ENCODE assay signal across 9 cellular contexts in the genomic region with DNA sequence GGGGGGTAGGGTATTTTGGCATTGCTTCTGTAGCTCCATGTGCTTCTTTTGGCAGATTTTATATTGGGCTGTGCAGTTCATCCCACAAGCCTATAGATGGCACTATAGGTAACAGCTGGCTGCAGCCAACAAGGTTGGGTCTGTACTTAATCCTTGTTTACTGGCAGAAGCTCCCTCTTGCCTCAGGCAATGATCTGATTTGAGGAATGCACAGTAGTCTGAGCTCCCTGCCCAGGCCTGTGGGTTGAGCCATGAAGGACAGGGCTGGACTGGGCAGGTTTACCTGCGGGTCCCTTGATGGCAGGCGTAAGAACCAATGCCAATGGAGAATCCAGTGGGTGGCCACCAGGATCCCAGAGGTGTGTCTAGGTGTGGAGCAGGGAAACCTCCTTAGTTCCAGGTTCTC. TPM values are rescaled to one million over a fixed set of nuclear protein-coding genes. Genes with fewer than 3 reads are reported as not detected.
DNase-seq lines count a peak whose midpoint lies in the region; ATAC-seq lines count a peak whose summit lies in the region.
"Had no signal": no experiment of that assay in that cellular context is flagged by ENCODE, and none has a peak within 500 bp of the region (broad histone marks: within the 10 kb centered on the region; RNA-seq: fewer than 3 reads in every experiment).

No MANE protein-coding gene starts in this region.

- DNase-seq in NCI-H2171 treated with DMSO at 0.1 percent for 48 hours (lab: John Stamatoyannopoulos, UW): peak; percentile 54
- no peak for DNase-seq in NCI-H2171 (lab: John Stamatoyannopoulos, UW)
- peak; percentile 73 for DNase-seq in GM23248
- DNase-seq in NCI-H69 (lab: John Stamatoyannopoulos, UW): peak; percentile 67
- DNase-seq in astrocyte of the hippocampus (ENCODE audit: low read depth, low spot score): peak; percentile 35
- DNase-seq in left colon: no peak

- ATAC-seq in left colon (peak; percentile 37), HG02884 (IDR thresholded peaks at IDR 0.05; ENCODE audit: unreplicated experiment) (no peak), HG03045 (IDR thresholded peaks at IDR 0.05; ENCODE audit: unreplicated experiment) (no peak)

- H3K4me2 ChIP-seq in GM23248 (ENCODE audit: unreplicated experiment): no peak overlapping the region

- 64 to 71% methylated on average over 2 of the region's 2 CpGs for WGBS in GM23248 (ENCODE audit: low coverage in 1 of 2, low lambda C conversion rate in 2 of 2, missing lambda C conversion rate in 2 of 2), 2 experiments

- H4K20me1 ChIP-seq in GM23248 (ENCODE audit: insufficient read depth): no peaks in the 10 kb centered on the region

- no peak overlapping the region for H3K9ac ChIP-seq in GM23248

- no peak overlapping the region for H3K4me3 ChIP-seq in GM23248

- no peaks in the 10 kb centered on the region for H3K79me2 ChIP-seq in GM23248 (ENCODE audit: insufficient read depth)

- no peaks in the 10 kb centered on the region for H3K9me2 ChIP-seq in GM23248 (ENCODE audit: insufficient read depth)

- H3K27me3 ChIP-seq in GM23248 (replicated peaks; ENCODE audit: insufficient read depth): no peaks in the 10 kb centered on the region

- H3K27ac ChIP-seq in GM23248: no peak overlapping the region

- peaks cover 4% of the 10 kb centered on the region for H3K9me3 ChIP-seq in GM23248 (ENCODE audit: low read depth)

- H2AFZ ChIP-seq in GM23248: no peak overlapping the region

- no peaks in the 10 kb centered on the region for H3F3A ChIP-seq in GM23248 (ENCODE audit: insufficient read depth)

- intact Hi-C loops in left colon (cut with DNase I, micrococcal nuclease): no loop called here

- H3K4me1 ChIP-seq in GM23248 (ENCODE audit: insufficient read depth): no peaks in the 10 kb centered on the region

- H3K36me3 ChIP-seq in GM23248 (ENCODE audit: low read depth): no peaks in the 10 kb centered on the region

- in situ Hi-C loops in GM23248 (cut with MboI): loop anchor here (10.0 kb wide), 1 partner anchor 296 kb away; no protein-coding TSS in a partner anchor

RNA-seq across cellular contexts. Expression of a gene that starts 11.7 kb away (rescaled TPM):
- total RNA-seq in GM23248 (2014; rRNA removed; shearing (Covaris generic)): 0.22 TPM in 1 of 2 replicates, not detected in the other
- 0.20 and 0.28 TPM in 2 replicates for polyA plus RNA-seq in GM23248 (2016; fragmentation: Nextera tagmentation; extraction: Ambion mirVana)
- not detected for total RNA-seq in left colon
- total RNA-seq: subcutaneous adipose tissue had no signal

RNA-seq across cellular contexts. Expression of a gene that starts 20.1 kb away (rescaled TPM):
- 0.22 TPM in 1 of 2 replicates, not detected in the other for total RNA-seq in GM23248 (2014; rRNA removed; shearing (Covaris generic))
- 0.42 and 0.80 TPM in 2 replicates for polyA plus RNA-seq in GM23248 (2016; fragmentation: Nextera tagmentation; extraction: Ambion mirVana)
- total RNA-seq in left colon: not detected
- total RNA-seq: subcutaneous adipose tissue had no signal

RNA-seq across cellular contexts. Expression of a gene that starts 21.2 kb away (rescaled TPM):
- not detected in 2 replicates for total RNA-seq in GM23248 (2014; rRNA removed; shearing (Covaris generic))
- 0.19 TPM in 1 of 2 replicates, not detected in the other for polyA plus RNA-seq in GM23248 (2016; fragmentation: Nextera tagmentation; extraction: Ambion mirVana)
- not detected for total RNA-seq in left colon
- total RNA-seq: subcutaneous adipose tissue had no signal

RNA-seq across cellular contexts. Expression of a gene that starts 28.2 kb away (rescaled TPM):
- not detected in 2 replicates for total RNA-seq in GM23248 (2014; rRNA removed; shearing (Covaris generic))
- polyA plus RNA-seq in GM23248 (2016; fragmentation: Nextera tagmentation; extraction: Ambion mirVana): not detected in 2 replicates
- not detected for total RNA-seq in left colon
- total RNA-seq: subcutaneous adipose tissue had no signal

RNA-seq across cellular contexts. Expression of a gene that starts 54.0 kb away (rescaled TPM):
- total RNA-seq in GM23248 (2014; rRNA removed; shearing (Covaris generic)): not detected in 2 replicates
- polyA plus RNA-seq in GM23248 (2016; fragmentation: Nextera tagmentation; extraction: Ambion mirVana): not detected in 2 replicates
- total RNA-seq in left colon: not detected
- total RNA-seq: subcutaneous adipose tissue had no signal

Comparison
In these comparisons a context has a peak if more than half of its experiments do, and no peak if none do; other contexts are left out.
1. DNase-seq: peak in NCI-H2171 treated with DMSO at 0.1 percent for 48 hours (single experiment), GM23248 (single experiment), NCI-H69 (single experiment) and astrocyte of the hippocampus (single experiment); none in NCI-H2171 (single experiment) and left colon (0 of 2).